ENCODE assay signal across 22 cellular contexts in genomic region chr14:103700753-103701490, GRCh38. TPM values are rescaled to one million over a fixed set of nuclear protein-coding genes. Genes with fewer than 3 reads are reported as not detected.
DNase-seq lines count a peak whose midpoint lies in the region; ATAC-seq and TF ChIP-seq lines count a peak whose summit lies in the region.
"Had no signal": no experiment of that assay in that cellular context is flagged by ENCODE, and none has a peak within 500 bp of the region (broad histone marks: within the 10 kb centered on the region; RNA-seq: fewer than 3 reads in every experiment).

No MANE protein-coding gene starts in this region.

- H3K79me2 ChIP-seq in osteoblast (ENCODE audit: insufficient read depth, low read length) = peaks cover 42% of the 10 kb centered on the region

- intact Hi-C loops in heart right ventricle (cut with DNase I) = loop anchor here in 1 of 10 donors (10.0 kb wide), 1 partner anchor 126 kb away; no protein-coding TSS in a partner anchor

- H3K9ac ChIP-seq in BLaER1 treated with 17β-estradiol and CSF1 and Interleukin-3, amounts not matched to agents 10 nM and 100 nM = peak overlapping the region; percentile 5 to 74 (median 65); a peak in 17 of 22 replicates
- no peak overlapping the region for H3K9ac ChIP-seq in SK-N-MC (ENCODE audit: insufficient read length)

- no peaks in the 10 kb centered on the region for H3K9me3 ChIP-seq in BLaER1 treated with 17β-estradiol and CSF1 and Interleukin-3, amounts not matched to agents 10 nM and 100 nM (replicated peaks in 1 of 11)
- H3K9me3 ChIP-seq in SK-N-MC (ENCODE audit: low read depth, low read length) (no peaks in the 10 kb centered on the region), heart right ventricle (no peaks in the 10 kb centered on the region), osteoblast (ENCODE audit: low read depth, low read length) (no peaks in the 10 kb centered on the region)
- H3K9me3 ChIP-seq: body of pancreas, mucosa of descending colon, Peyer's patch, tibial nerve had no signal

- no peaks in the 10 kb centered on the region for H3K27me3 ChIP-seq in BLaER1 treated with 17β-estradiol and CSF1 and Interleukin-3, amounts not matched to agents 10 nM and 100 nM
- no peaks in the 10 kb centered on the region for H3K27me3 ChIP-seq in heart right ventricle
- H3K27me3 ChIP-seq in osteoblast (ENCODE audit: insufficient read depth, low read length) = no peaks in the 10 kb centered on the region
- H3K27me3 ChIP-seq: body of pancreas, Peyer's patch, tibial nerve had no signal

- H3K4me1 ChIP-seq in BLaER1 treated with 17β-estradiol and CSF1 and Interleukin-3, amounts not matched to agents 10 nM and 100 nM = peaks cover 51 to 99% (median 75%) of the 10 kb centered on the region in 10 experiments
- H3K4me1 ChIP-seq in heart right ventricle (peaks cover 26 to 100% (median 69%) of the 10 kb centered on the region in 9 donors), osteoblast (ENCODE audit: insufficient read depth, low read length) (no peaks in the 10 kb centered on the region)

- WGBS in heart right ventricle, 2 donors = 69 to 91% methylated on average over 21 of the region's 21 CpGs

- peak overlapping the region in 9 of 11 experiments; percentile 64 to 90 (median 79); a peak in 18 of 22 replicates for H3K27ac ChIP-seq in BLaER1 treated with 17β-estradiol and CSF1 and Interleukin-3, amounts not matched to agents 10 nM and 100 nM
- H3K27ac ChIP-seq in SK-N-MC (peak overlapping the region; percentile 57), heart right ventricle (peak overlapping the region in 9 of 10 donors; percentile 39 to 83 (median 56)), osteoblast (ENCODE audit: low read depth, low read length) (no peak overlapping the region)
- H3K27ac ChIP-seq: body of pancreas, epithelial cell of prostate, Peyer's patch, tibial nerve had no signal

- peaks cover 81 to 95% (median 85%) of the 10 kb centered on the region in 11 experiments for H3K36me3 ChIP-seq in BLaER1 treated with 17β-estradiol and CSF1 and Interleukin-3, amounts not matched to agents 10 nM and 100 nM
- H3K36me3 ChIP-seq in SK-N-MC (ENCODE audit: insufficient read depth, low read length) (peaks cover 60% of the 10 kb centered on the region), heart right ventricle (peaks cover 0 to 88% (median 19%) of the 10 kb centered on the region in 9 donors), osteoblast (ENCODE audit: insufficient read depth, low read length) (peaks cover 62% of the 10 kb centered on the region)

- no peak for TF ChIP-seq CTCF in heart right ventricle (IDR thresholded peaks at IDR 0.05)
- TF ChIP-seq CTCF in osteoblast (IDR thresholded peaks at IDR 0.05; ENCODE audit: extremely low read depth, low read depth, low read length) = no peak

- H3K4me3 ChIP-seq in BLaER1 treated with 17β-estradiol and CSF1 and Interleukin-3, amounts not matched to agents 10 nM and 100 nM = peak overlapping the region in 1 of 10 experiments; percentile 17; a peak in 1 of 20 replicates
- H3K4me3 ChIP-seq in SK-N-MC (no peak overlapping the region), heart right ventricle (no peak overlapping the region), osteoblast (ENCODE audit: insufficient read depth, low read length) (no peak overlapping the region)
- H3K4me3 ChIP-seq: body of pancreas, mucosa of descending colon, Peyer's patch, tibial nerve had no signal

- ATAC-seq in heart right ventricle = peak in 4 of 8 donors; percentile 5 to 46 (median 38)
- ATAC-seq: body of pancreas, left colon, mucosa of descending colon, SK-N-SH treated with all-trans-retinoic acid at 6 μM for 48 hours had no signal

- no peak overlapping the region for H2AFZ ChIP-seq in osteoblast (ENCODE audit: low read length)

- peaks cover 67 to 99% (median 85%) of the 10 kb centered on the region in 11 experiments for H4K20me1 ChIP-seq in BLaER1 treated with 17β-estradiol and CSF1 and Interleukin-3, amounts not matched to agents 10 nM and 100 nM
- peaks cover 18% of the 10 kb centered on the region for H4K20me1 ChIP-seq in osteoblast (ENCODE audit: insufficient read depth, low read length)

- no peak for DNase-seq in SK-N-MC (ENCODE audit: low read depth, low spot score)
- peak in 1 of 2 donors; percentile 10 for DNase-seq in heart right ventricle
- peak; percentile 60 for DNase-seq in osteoblast (ENCODE audit: insufficient read length, low spot score, missing footprints)
- DNase-seq in NCI-H1105 treated with DMSO at 0.1 percent for 48 hours (lab: John Stamatoyannopoulos, UW) = no peak
- DNase-seq in GM19240 (ENCODE audit: insufficient read length, low spot score) = no peak
- no peak for DNase-seq in NCI-H345 treated with DMSO at 0.1 percent for 48 hours (lab: John Stamatoyannopoulos, UW; ENCODE audit: unreplicated experiment)
- no peak for DNase-seq in KG1 (lab: John Stamatoyannopoulos, UW)
- DNase-seq: activated CD4-positive, CD25-positive, alpha-beta regulatory T cell; activated CD8-positive, alpha-beta memory T cell treated with anti-CD3 and anti-CD28 coated beads for 24 hours; NCI-H187; NCI-H2227 treated with DMSO at 0.1 percent for 48 hours; retina; stimulated activated naive B cell treated with anti-CD40 and anti-IgM and Interleukin-4, amounts not matched to agents 10 μg/mL and 1 μg/mL and 100 μg/mL, for 72 hours; T-helper 9 cell had no signal

- peak overlapping the region; percentile 5 to 86 (median 62); a peak in 19 of 22 replicates for H3K4me2 ChIP-seq in BLaER1 treated with 17β-estradiol and CSF1 and Interleukin-3, amounts not matched to agents 10 nM and 100 nM
- no peak overlapping the region for H3K4me2 ChIP-seq in osteoblast (ENCODE audit: insufficient read depth, low read length)

RNA-seq across cellular contexts. Expression of gene XRCC3, which starts 14.3 kb away (rescaled TPM):
- total RNA-seq in heart right ventricle = 1 to 10 TPM; 1.0 to 4.4 (median 3.0) TPM
- 1 to 10 TPM; 2.0 to 4.2 TPM for polyA plus RNA-seq in heart right ventricle
- 4.3 and 5.0 TPM in 2 replicates for total RNA-seq in osteoblast

RNA-seq across cellular contexts. Expression of gene ZFYVE21, which starts 14.7 kb away (rescaled TPM):
- total RNA-seq in heart right ventricle (10 to 100 TPM; 43.5 to 64.9 (median 54.5) TPM), osteoblast (36.9 and 39.8 TPM in 2 replicates)
- polyA plus RNA-seq in heart right ventricle = 10 to 100 TPM; 44.5 to 88.8 TPM
